In the genomic region with DNA sequence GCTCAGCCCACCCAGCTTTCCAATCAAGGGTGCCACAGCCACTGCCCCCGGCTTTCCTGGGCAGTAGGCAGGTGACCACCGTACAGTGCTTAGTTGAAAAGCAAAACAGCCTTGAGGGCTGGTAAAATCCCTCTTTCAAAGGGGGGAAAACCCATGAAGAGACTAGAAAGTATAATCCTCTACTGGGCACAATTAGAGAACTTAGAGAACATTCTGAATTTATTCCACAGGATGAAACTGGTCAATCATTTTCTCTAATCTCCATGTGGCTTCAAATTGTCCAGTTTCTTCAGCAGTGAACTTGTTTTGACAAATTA, we compare ENCODE assay signal across 23 cellular contexts. TPM values are rescaled to one million over a fixed set of nuclear protein-coding genes. Genes with fewer than 3 reads are reported as not detected.
"Had no signal": no experiment of that assay in that cellular context is flagged by ENCODE, and none has a peak within 500 bp of the region (broad histone marks: within the 10 kb centered on the region; RNA-seq: fewer than 3 reads in every experiment).

No MANE protein-coding gene starts in this region.

- H3K27ac ChIP-seq: body of pancreas, coronary artery, esophagus squamous epithelium, left lung, right atrium auricular region, skin epidermis, suprapubic skin had no signal

- DNase-seq: activated CD4-positive, alpha-beta memory T cell treated with anti-CD3 and anti-CD28 coated beads, Interleukin-2, amount 10 ng/mL, durations not matched to agents 7 days and 5 days; activated CD4-positive, alpha-beta T cell treated with anti-CD3 and anti-CD28 coated beads for 4 hours; activated effector memory CD4-positive, alpha-beta T cell treated with anti-CD3 and anti-CD28 coated beads, Interleukin-2, amount 50 U/mL, for 16 hours; activated T-cell treated with anti-CD3 and anti-CD28 coated beads, Interleukin-2, amount 50 U/mL, for 4 hours; amniotic stem cell; body of pancreas; central memory CD4-positive, alpha-beta T cell; esophagus squamous epithelium; glutamatergic neuron; hypothalamus; left lung; mucosa of descending colon; stimulated activated CD4-positive, alpha-beta T cell treated with anti-CD3 and anti-CD28 coated beads, Interleukin-15, amount 100 ng/mL, for 24 hours; stimulated activated CD4-positive, alpha-beta T cell treated with anti-CD3 and anti-CD28 coated beads, Interleukin-4, amount 100 ng/mL, for 24 hours; T-helper 2 cell had no signal

- H3K9me3 ChIP-seq: body of pancreas, esophagus squamous epithelium, left lung, mucosa of descending colon, right atrium auricular region, suprapubic skin had no signal

- H3K4me3 ChIP-seq: body of pancreas, coronary artery, esophagus squamous epithelium, left lung, mucosa of descending colon, right atrium auricular region, skin epidermis, suprapubic skin had no signal

- H3K27me3 ChIP-seq: body of pancreas, left lung, right atrium auricular region, suprapubic skin had no signal

- ATAC-seq: activated T-cell treated with anti-CD3 and anti-CD28 coated beads, Interleukin-2, amount 50 U/mL, for 4 hours; body of pancreas; naive thymus-derived CD8-positive, alpha-beta T cell had no signal

- H3K4me1 ChIP-seq: body of pancreas, esophagus squamous epithelium, left lung, right atrium auricular region, suprapubic skin had no signal

RNA-seq across cellular contexts. Expression of a gene that starts 39.0 kb away (rescaled TPM):
- total RNA-seq: activated CD4-positive, alpha-beta memory T cell treated with anti-CD3 and anti-CD28 coated beads, Interleukin-2, amount 10 ng/mL, durations not matched to agents 7 days and 5 days had no signal

RNA-seq across cellular contexts. Expression of a gene that starts 59.3 kb away (rescaled TPM):
- total RNA-seq: activated CD4-positive, alpha-beta memory T cell treated with anti-CD3 and anti-CD28 coated beads, Interleukin-2, amount 10 ng/mL, durations not matched to agents 7 days and 5 days; activated T-cell treated with anti-CD3 and anti-CD28 coated beads, Interleukin-2, amount 50 U/mL, for 4 hours; body of pancreas; esophagus squamous epithelium; fibroblast of villous mesenchyme; kidney; left lung; mucosa of descending colon; naive thymus-derived CD8-positive, alpha-beta T cell; posterior vena cava; right atrium auricular region; suprapubic skin had no signal
- polyA plus RNA-seq: naive thymus-derived CD8-positive, alpha-beta T cell had no signal
